ENCODE assay signal across 23 cellular contexts in genomic region chr2:178865999-178866398, GRCh38. TPM values are rescaled to one million over a fixed set of nuclear protein-coding genes. Genes with fewer than 3 reads are reported as not detected.
"Had no signal": no experiment of that assay in that cellular context is flagged by ENCODE, and none has a peak within 500 bp of the region (broad histone marks: within the 10 kb centered on the region; RNA-seq: fewer than 3 reads in every experiment).

No MANE protein-coding gene starts in this region.

- H3K27ac ChIP-seq: brain microvascular endothelial cell, neutrophil, suprapubic skin, transverse colon had no signal

- H3K4me1 Mint-ChIP-seq: T-cell had no signal

- ATAC-seq: activated CD4-positive, alpha-beta T cell treated with anti-CD3 and anti-CD28 coated beads for 36 hours; activated CD8-positive, alpha-beta memory T cell treated with anti-CD3 and anti-CD28 coated beads, Interleukin-2, amount 10 ng/mL, durations not matched to agents 7 days and 5 days; activated CD8-positive, alpha-beta T cell treated with anti-CD3 and anti-CD28 coated beads, Interleukin-2, amount 10 ng/mL, durations not matched to agents 7 days and 5 days; left lobe of liver; mucosa of descending colon; stimulated activated naive B cell treated with anti-CD40 and anti-IgM and Interleukin-4, amounts not matched to agents 10 μg/mL and 1 μg/mL and 100 μg/mL, for 72 hours; T-cell had no signal

- H3K9me3 ChIP-seq: mucosa of descending colon, neutrophil, suprapubic skin, transverse colon had no signal

- H3K4me1 ChIP-seq: suprapubic skin had no signal

- H3K9me3 Mint-ChIP-seq: nephron; stimulated activated naive B cell treated with anti-CD40 and anti-IgM and Interleukin-4, amounts not matched to agents 10 μg/mL and 1 μg/mL and 100 μg/mL, for 72 hours; T-cell; T-helper 2 cell treated with Interferon-gamma antibody and Interleukin-4, amounts not matched to agents 5 μg/mL and 100 μg/mL, for 36 hours had no signal

- H3K27me3 ChIP-seq: brain microvascular endothelial cell, neutrophil, suprapubic skin, transverse colon had no signal

- H3K4me3 ChIP-seq: lung, mucosa of descending colon, suprapubic skin, transverse colon had no signal

- DNase-seq: activated CD4-positive, alpha-beta T cell treated with anti-CD3 and anti-CD28 coated beads for 36 hours; activated CD4-positive, CD25-positive, alpha-beta regulatory T cell; activated CD8-positive, alpha-beta memory T cell treated with anti-CD3 and anti-CD28 coated beads, Interleukin-2, amount 10 ng/mL, durations not matched to agents 7 days and 5 days; activated CD8-positive, alpha-beta T cell treated with anti-CD3 and anti-CD28 coated beads, Interleukin-2, amount 10 ng/mL, durations not matched to agents 7 days and 5 days; activated naive CD4-positive, alpha-beta T cell treated with Interleukin-2 at 50 U/mL for 16 hours; activated T-cell treated with anti-CD3 and anti-CD28 coated beads, Interleukin-2, amount 50 U/mL, for 48 hours; brain microvascular endothelial cell; central memory CD4-positive, alpha-beta T cell; mesendoderm; mucosa of descending colon; stimulated activated CD4-positive, alpha-beta T cell treated with anti-CD3 and anti-CD28 coated beads, Interleukin-15, amount 100 ng/mL, for 24 hours; stimulated activated CD4-positive, alpha-beta T cell treated with anti-CD3 and anti-CD28 coated beads, Interleukin-2, amount 100 ng/mL, for 24 hours; stimulated activated naive B cell treated with anti-CD40 and anti-IgM and Interleukin-4, amounts not matched to agents 10 μg/mL and 1 μg/mL and 100 μg/mL, for 72 hours; T-cell; transverse colon had no signal

- H3K27me3 Mint-ChIP-seq: activated CD4-positive, alpha-beta T cell treated with anti-CD3 and anti-CD28 coated beads for 36 hours; activated naive CD8-positive, alpha-beta T cell; stimulated activated naive B cell treated with anti-CD40 and anti-IgM and Interleukin-4, amounts not matched to agents 10 μg/mL and 1 μg/mL and 100 μg/mL, for 72 hours; T-cell had no signal

- H3K36me3 ChIP-seq: brain microvascular endothelial cell, neutrophil, suprapubic skin, transverse colon had no signal

- H3K27ac Mint-ChIP-seq: activated CD4-positive, alpha-beta T cell treated with anti-CD3 and anti-CD28 coated beads for 36 hours; activated CD8-positive, alpha-beta memory T cell treated with anti-CD3 and anti-CD28 coated beads, Interleukin-2, amount 10 ng/mL, durations not matched to agents 7 days and 5 days; activated CD8-positive, alpha-beta T cell treated with anti-CD3 and anti-CD28 coated beads, Interleukin-2, amount 10 ng/mL, durations not matched to agents 7 days and 5 days; activated naive CD8-positive, alpha-beta T cell; stimulated activated naive B cell treated with anti-CD40 and anti-IgM and Interleukin-4, amounts not matched to agents 10 μg/mL and 1 μg/mL and 100 μg/mL, for 72 hours; T-helper 2 cell treated with Interferon-gamma antibody and Interleukin-4, amounts not matched to agents 5 μg/mL and 100 μg/mL, for 36 hours had no signal

- H3K4me3 Mint-ChIP-seq: activated CD4-positive, alpha-beta T cell treated with anti-CD3 and anti-CD28 coated beads for 36 hours; activated CD8-positive, alpha-beta memory T cell treated with anti-CD3 and anti-CD28 coated beads, Interleukin-2, amount 10 ng/mL, durations not matched to agents 7 days and 5 days; activated CD8-positive, alpha-beta T cell treated with anti-CD3 and anti-CD28 coated beads, Interleukin-2, amount 10 ng/mL, durations not matched to agents 7 days and 5 days; activated naive CD8-positive, alpha-beta T cell; stimulated activated naive B cell treated with anti-CD40 and anti-IgM and Interleukin-4, amounts not matched to agents 10 μg/mL and 1 μg/mL and 100 μg/mL, for 72 hours; T-cell; T-helper 2 cell treated with Interferon-gamma antibody and Interleukin-4, amounts not matched to agents 5 μg/mL and 100 μg/mL, for 36 hours had no signal

RNA-seq across cellular contexts. Expression of gene TTN, which starts 58.8 kb away (rescaled TPM):
- total RNA-seq: osteocyte had no signal
